ENCODE assay signal across 14 cellular contexts in genomic region chr6:44054635-44055559, GRCh38.
DNase-seq lines count a peak whose midpoint lies in the region; ATAC-seq and TF ChIP-seq lines count a peak whose summit lies in the region.
"Had no signal": no experiment of that assay in that cellular context is flagged by ENCODE, and none has a peak within 500 bp of the region (broad histone marks: within the 10 kb centered on the region; RNA-seq: fewer than 3 reads in every experiment).

No MANE protein-coding gene starts in this region.

- H3K9ac ChIP-seq in PC-3 (ENCODE audit: low read length) (peak overlapping the region; percentile 80), endodermal cell (ENCODE audit: extremely low read depth, low read length, poor library complexity, severe bottlenecking) (no peak overlapping the region)

- no peaks in the 10 kb centered on the region for H3K9me2 ChIP-seq in PC-3 (replicated peaks; ENCODE audit: low read length)

- H3K9me3 ChIP-seq in BE2C (no peaks in the 10 kb centered on the region; the same call in 1 of the 2 replicates), PC-3 (ENCODE audit: low read length) (no peaks in the 10 kb centered on the region), endodermal cell (ENCODE audit: control insufficient read depth, low read length) (peaks cover 6% of the 10 kb centered on the region), mesodermal cell (ENCODE audit: control insufficient read depth, low read length) (peaks cover 3% of the 10 kb centered on the region)
- H3K9me3 ChIP-seq: ascending aorta had no signal

- H3K4me1 Mint-ChIP-seq in endodermal cell, result peaks cover 33% of the 10 kb centered on the region
- H3K4me1 Mint-ChIP-seq in activated T-cell treated with anti-CD3 and anti-CD28 coated beads, Interleukin-2, amount 50 U/mL, for 72 hours (ENCODE audit: low read depth), result peaks cover 11% of the 10 kb centered on the region
- H3K4me1 Mint-ChIP-seq in activated CD4-positive, alpha-beta memory T cell treated with anti-CD3 and anti-CD28 coated beads for 36 hours (ENCODE audit: low read depth), result peaks cover 5% of the 10 kb centered on the region

- no peaks in the 10 kb centered on the region for H3K27me3 Mint-ChIP-seq in endodermal cell (ENCODE audit: insufficient read depth)
- peaks cover 19% of the 10 kb centered on the region for H3K27me3 Mint-ChIP-seq in activated T-cell treated with anti-CD3 and anti-CD28 coated beads, Interleukin-2, amount 50 U/mL, for 72 hours (ENCODE audit: low read depth)
- peaks cover 2% of the 10 kb centered on the region for H3K27me3 Mint-ChIP-seq in activated CD4-positive, alpha-beta memory T cell treated with anti-CD3 and anti-CD28 coated beads for 36 hours

- H3K79me2 ChIP-seq in PC-3 (ENCODE audit: low read length), result no peaks in the 10 kb centered on the region

- no peak overlapping the region for H3K4me3 Mint-ChIP-seq in endodermal cell
- H3K4me3 Mint-ChIP-seq in activated T-cell treated with anti-CD3 and anti-CD28 coated beads, Interleukin-2, amount 50 U/mL, for 72 hours, result no peak overlapping the region
- H3K4me3 Mint-ChIP-seq in activated CD4-positive, alpha-beta memory T cell treated with anti-CD3 and anti-CD28 coated beads for 36 hours, result no peak overlapping the region
- H3K4me3 Mint-ChIP-seq: CD8-positive, alpha-beta memory T cell had no signal

- peaks cover 3% of the 10 kb centered on the region for H3F3A ChIP-seq in PC-3 (ENCODE audit: low read length, unreplicated experiment)

- BruUV-seq in PC-3 (replicated peaks; lab: Mats Ljungman, UMichigan), result TSS peak; percentile 27

- H3K4me3 ChIP-seq in BE2C (ENCODE audit: low read depth, low read length), result 0 out of 2 replicates have a peak overlapping the region, but pooled peaks have one; percentile 8
- H3K4me3 ChIP-seq in PC-3 (ENCODE audit: low read length), result no peak overlapping the region
- no peak overlapping the region for H3K4me3 ChIP-seq in endodermal cell (ENCODE audit: low read length)
- no peak overlapping the region for H3K4me3 ChIP-seq in mesodermal cell (ENCODE audit: extremely low read depth, insufficient read depth, low read length, poor library complexity, severe bottlenecking)
- H3K4me3 ChIP-seq: ascending aorta had no signal

- CTCF ChIA-PET in PC-3 (lab: Charles Lee), result no interaction called here
- CTCF ChIA-PET in activated CD4-positive, alpha-beta memory T cell treated with anti-CD3 and anti-CD28 coated beads for 36 hours (lab: Charles Lee), result no interaction called here

- H3K9me3 Mint-ChIP-seq in endodermal cell, result peaks cover 8% of the 10 kb centered on the region
- H3K9me3 Mint-ChIP-seq in activated T-cell treated with anti-CD3 and anti-CD28 coated beads, Interleukin-2, amount 50 U/mL, for 72 hours, result no peaks in the 10 kb centered on the region
- H3K9me3 Mint-ChIP-seq in activated CD4-positive, alpha-beta memory T cell treated with anti-CD3 and anti-CD28 coated beads for 36 hours, result peaks cover 6% of the 10 kb centered on the region

- H3K27me3 ChIP-seq in BE2C (no peaks in the 10 kb centered on the region), PC-3 (ENCODE audit: low read length) (no peaks in the 10 kb centered on the region), endodermal cell (ENCODE audit: control insufficient read depth, insufficient read depth, low read length, poor library complexity, severe bottlenecking) (no peaks in the 10 kb centered on the region)
- H3K27me3 ChIP-seq: ascending aorta had no signal

- H3K36me3 ChIP-seq in BE2C, result no peaks in the 10 kb centered on the region
- no peaks in the 10 kb centered on the region for H3K36me3 ChIP-seq in PC-3 (ENCODE audit: low read depth, low read length)
- H3K36me3 ChIP-seq in endodermal cell (ENCODE audit: control insufficient read depth, insufficient read depth, low read length), result no peaks in the 10 kb centered on the region
- H3K36me3 ChIP-seq in mesodermal cell (ENCODE audit: control insufficient read depth, insufficient read depth, low read length), result no peaks in the 10 kb centered on the region
- H3K36me3 ChIP-seq: ascending aorta had no signal

- no peaks in the 10 kb centered on the region for H4K20me1 ChIP-seq in PC-3 (ENCODE audit: low read length)

- intact Hi-C loops in PC-3 (cut with micrococcal nuclease), result loop anchor here (5.0 kb wide), 2 partner anchors 43 to 83 kb away; no protein-coding TSS in a partner anchor
- intact Hi-C loops in activated CD4-positive, alpha-beta memory T cell treated with anti-CD3 and anti-CD28 coated beads for 36 hours (cut with micrococcal nuclease), result no loop called here

- ATAC-seq in PC-3, result no peak
- ATAC-seq in activated T-cell treated with anti-CD3 and anti-CD28 coated beads, Interleukin-2, amount 50 U/mL, for 72 hours (replicated peaks in 1 of 2), result no peak

- H3K27ac Mint-ChIP-seq in endodermal cell, result peak overlapping the region; percentile 42
- H3K27ac Mint-ChIP-seq in activated T-cell treated with anti-CD3 and anti-CD28 coated beads, Interleukin-2, amount 50 U/mL, for 72 hours, result no peak overlapping the region
- no peak overlapping the region for H3K27ac Mint-ChIP-seq in activated CD4-positive, alpha-beta memory T cell treated with anti-CD3 and anti-CD28 coated beads for 36 hours
- H3K27ac Mint-ChIP-seq: CD8-positive, alpha-beta memory T cell had no signal

- H3K4me1 ChIP-seq in BE2C (peaks cover 69% of the 10 kb centered on the region), PC-3 (ENCODE audit: insufficient read depth, low read length) (peaks cover 84% of the 10 kb centered on the region), endodermal cell (ENCODE audit: control insufficient read depth, insufficient read depth, low read length) (peaks cover 17% of the 10 kb centered on the region), mesodermal cell (ENCODE audit: control insufficient read depth, insufficient read depth, low read length, poor library complexity, severe bottlenecking) (peaks cover 72% of the 10 kb centered on the region)

- peak overlapping the region; percentile 34 for H3K4me2 ChIP-seq in PC-3 (ENCODE audit: low read length)

- H3K36me3 Mint-ChIP-seq in endodermal cell (ENCODE audit: low read depth), result no peaks in the 10 kb centered on the region
- H3K36me3 Mint-ChIP-seq in activated T-cell treated with anti-CD3 and anti-CD28 coated beads, Interleukin-2, amount 50 U/mL, for 72 hours (ENCODE audit: insufficient read depth in 2 of 2), result no peaks in the 10 kb centered on the region
- no peaks in the 10 kb centered on the region for H3K36me3 Mint-ChIP-seq in activated CD4-positive, alpha-beta memory T cell treated with anti-CD3 and anti-CD28 coated beads for 36 hours
- H3K36me3 Mint-ChIP-seq: CD8-positive, alpha-beta memory T cell had no signal

- DNase-seq in BE2C, result peak; percentile 69
- DNase-seq in PC-3, result no peak
- DNase-seq in endodermal cell, result no peak
- no peak for DNase-seq in kidney glomerular epithelial cell (lab: John Stamatoyannopoulos, UW)
- DNase-seq in stimulated activated CD4-positive, alpha-beta T cell treated with anti-CD3 and anti-CD28 coated beads, Interleukin-2, amount 100 ng/mL, for 24 hours, result no peak
- no peak for DNase-seq in activated T-cell treated with anti-CD3 and anti-CD28 coated beads, Interleukin-2, amount 50 U/mL, for 72 hours
- no peak for DNase-seq in activated CD4-positive, alpha-beta memory T cell treated with anti-CD3 and anti-CD28 coated beads for 36 hours
- DNase-seq: activated CD4-positive, CD25-positive, alpha-beta regulatory T cell; CD8-positive, alpha-beta memory T cell; NCI-H526 treated with DMSO at 0.1 percent for 48 hours had no signal

- H3K27ac ChIP-seq in PC-3 (ENCODE audit: low read length) (peak overlapping the region; percentile 96), endodermal cell (ENCODE audit: low read depth, low read length) (no peak overlapping the region), mesodermal cell (ENCODE audit: low read depth, low read length, severe bottlenecking) (peak overlapping the region; percentile 66)
- H3K27ac ChIP-seq: ascending aorta, epithelial cell of prostate, HL-60 had no signal

- no peak for TF ChIP-seq CTCF in BE2C (IDR thresholded peaks at IDR 0.05; ENCODE audit: low read depth, low read length)
- TF ChIP-seq CTCF in PC-3 (conservative IDR thresholded peaks at IDR 0.05; ENCODE audit: low read depth, low read length), result no peak
- no peak for TF ChIP-seq CTCF in endodermal cell (conservative IDR thresholded peaks at IDR 0.05)

- 83 to 92% methylated on average over 1 to 8 of the region's 8 CpGs for WGBS in endodermal cell (ENCODE audit: insufficient coverage in 1 of 2, insufficient read length in 1 of 2), 2 experiments
- WGBS in mesodermal cell (ENCODE audit: insufficient coverage in 2 of 2), 2 experiments, result 83 to 93% methylated on average over 5 to 6 of the region's 8 CpGs

- H2AFZ ChIP-seq in PC-3 (ENCODE audit: low read length), result no peak overlapping the region

- POLR2A ChIA-PET in PC-3 (lab: Charles Lee; ENCODE audit: unreplicated experiment), result no interaction called here
- POLR2A ChIA-PET in activated CD4-positive, alpha-beta memory T cell treated with anti-CD3 and anti-CD28 coated beads for 36 hours (lab: Charles Lee), result no interaction called here
